17 cellular contexts compared by ENCODE assay signal in genomic region chr19:39926170-39926755, GRCh38. TPM values are rescaled to one million over a fixed set of nuclear protein-coding genes. Genes with fewer than 3 reads are reported as not detected.
DNase-seq lines count a peak whose midpoint lies in the region; ATAC-seq and TF ChIP-seq lines count a peak whose summit lies in the region.
"Had no signal": no experiment of that assay in that cellular context is flagged by ENCODE, and none has a peak within 500 bp of the region (broad histone marks: within the 10 kb centered on the region; RNA-seq: fewer than 3 reads in every experiment).

No MANE protein-coding gene starts in this region.

- H3K79me2 ChIP-seq in PC-3 (ENCODE audit: low read length) (no peaks in the 10 kb centered on the region), osteoblast (ENCODE audit: insufficient read depth, low read length) (no peaks in the 10 kb centered on the region)

- no peak overlapping the region for H3K4me3 ChIP-seq in PC-3 (ENCODE audit: low read length)
- H3K4me3 ChIP-seq in endodermal cell (ENCODE audit: low read length): no peak overlapping the region
- H3K4me3 ChIP-seq in osteoblast (ENCODE audit: insufficient read depth, low read length): no peak overlapping the region
- H3K4me3 ChIP-seq: GM23248, HAP-1 had no signal

- H3K9me3 ChIP-seq in PC-3 (ENCODE audit: low read length) (no peaks in the 10 kb centered on the region), endodermal cell (ENCODE audit: control insufficient read depth, low read length) (no peaks in the 10 kb centered on the region), osteoblast (ENCODE audit: low read depth, low read length) (no peaks in the 10 kb centered on the region)
- H3K9me3 ChIP-seq: Caco-2, HAP-1 had no signal

- no peak overlapping the region for H3K9ac ChIP-seq in PC-3 (ENCODE audit: low read length)
- no peak overlapping the region for H3K9ac ChIP-seq in endodermal cell (ENCODE audit: extremely low read depth, low read length, poor library complexity, severe bottlenecking)
- H3K9ac ChIP-seq: GM23248 had no signal

- no peak overlapping the region for H3K27ac Mint-ChIP-seq in endodermal cell
- H3K27ac Mint-ChIP-seq: CD4-positive, alpha-beta T cell had no signal

- BruUV-seq in PC-3 (replicated peaks; lab: Mats Ljungman, UMichigan): no TSS peak

- no peaks in the 10 kb centered on the region for H3K36me3 Mint-ChIP-seq in endodermal cell (ENCODE audit: low read depth)

- H3K27ac ChIP-seq in PC-3 (ENCODE audit: low read length) (no peak overlapping the region), endodermal cell (ENCODE audit: low read depth, low read length) (no peak overlapping the region), osteoblast (ENCODE audit: low read depth, low read length) (no peak overlapping the region)
- H3K27ac ChIP-seq: GM23248 had no signal

- H2AFZ ChIP-seq in PC-3 (ENCODE audit: low read length) (no peak overlapping the region), osteoblast (ENCODE audit: low read length) (no peak overlapping the region)
- H2AFZ ChIP-seq: GM23248 had no signal

- H4K20me1 ChIP-seq in PC-3 (ENCODE audit: low read length) (no peaks in the 10 kb centered on the region), osteoblast (ENCODE audit: insufficient read depth, low read length) (no peaks in the 10 kb centered on the region)

- H3K9me3 Mint-ChIP-seq in endodermal cell: no peaks in the 10 kb centered on the region
- H3K9me3 Mint-ChIP-seq: CD4-positive, alpha-beta T cell had no signal

- 88 to 100% methylated on average over 2 to 8 of the region's 8 CpGs for WGBS in endodermal cell (ENCODE audit: insufficient coverage in 1 of 2, insufficient read length in 1 of 2), 2 experiments

- H3K27me3 ChIP-seq in PC-3 (ENCODE audit: low read length): no peaks in the 10 kb centered on the region
- no peaks in the 10 kb centered on the region for H3K27me3 ChIP-seq in endodermal cell (ENCODE audit: control insufficient read depth, insufficient read depth, low read length, poor library complexity, severe bottlenecking)
- H3K27me3 ChIP-seq in osteoblast (ENCODE audit: insufficient read depth, low read length): no peaks in the 10 kb centered on the region

- H3K36me3 ChIP-seq in PC-3 (ENCODE audit: low read depth, low read length): no peaks in the 10 kb centered on the region
- H3K36me3 ChIP-seq in endodermal cell (ENCODE audit: control insufficient read depth, insufficient read depth, low read length): no peaks in the 10 kb centered on the region
- no peaks in the 10 kb centered on the region for H3K36me3 ChIP-seq in osteoblast (ENCODE audit: insufficient read depth, low read length)
- H3K36me3 ChIP-seq: HAP-1 had no signal

- H3K4me1 ChIP-seq in PC-3 (ENCODE audit: insufficient read depth, low read length) (no peaks in the 10 kb centered on the region), endodermal cell (ENCODE audit: control insufficient read depth, insufficient read depth, low read length) (no peaks in the 10 kb centered on the region), osteoblast (ENCODE audit: insufficient read depth, low read length) (no peaks in the 10 kb centered on the region)
- H3K4me1 ChIP-seq: Caco-2, HAP-1 had no signal

- POLR2A ChIA-PET in PC-3 (lab: Charles Lee; ENCODE audit: unreplicated experiment): interaction anchor here (0.6 kb wide), 1 partner anchor 379 kb away, joined by 3 read pairs; no protein-coding TSS in a partner anchor

- ATAC-seq in PC-3 (no peak), HG03571 (IDR thresholded peaks at IDR 0.05; ENCODE audit: unreplicated experiment) (no peak)

- intact Hi-C loops in PC-3 (cut with micrococcal nuclease): no loop called here

- peak; percentile 42 for DNase-seq in activated CD8-positive, alpha-beta memory T cell treated with anti-CD3 and anti-CD28 coated beads for 24 hours
- no peak for DNase-seq in activated CD8-positive, alpha-beta memory T cell treated with anti-CD3 and anti-CD28 coated beads, Interleukin-2, amount 50 U/mL, for 4 hours
- DNase-seq in PC-3 (peak; percentile 2), endodermal cell (peak; percentile 18), osteoblast (ENCODE audit: insufficient read length, low spot score, missing footprints) (peak; percentile 14), kidney tubule cell (ENCODE audit: low spot score) (no peak), NCI-H2107 treated with DMSO at 0.1 percent for 48 hours (lab: John Stamatoyannopoulos, UW; ENCODE audit: unreplicated experiment) (no peak)
- DNase-seq: Caco-2; CD4-positive, alpha-beta T cell; GF-D8; GM23248; NCI-H1105 treated with DMSO at 0.1 percent for 48 hours; NCI-H1694; NCI-H2081 treated with DMSO at 0.1 percent for 48 hours; RPMI8226 had no signal

- CTCF ChIA-PET in PC-3 (lab: Charles Lee): no interaction called here

- no peak for TF ChIP-seq CTCF in PC-3 (conservative IDR thresholded peaks at IDR 0.05; ENCODE audit: low read depth, low read length)
- no peak for TF ChIP-seq CTCF in endodermal cell (conservative IDR thresholded peaks at IDR 0.05)
- TF ChIP-seq CTCF in osteoblast (IDR thresholded peaks at IDR 0.05; ENCODE audit: extremely low read depth, low read depth, low read length): no peak

- no peaks in the 10 kb centered on the region for H3K4me1 Mint-ChIP-seq in endodermal cell

- no peak overlapping the region for H3K4me3 Mint-ChIP-seq in endodermal cell
- H3K4me3 Mint-ChIP-seq: CD4-positive, alpha-beta T cell had no signal

- no peaks in the 10 kb centered on the region for H3K9me2 ChIP-seq in PC-3 (replicated peaks; ENCODE audit: low read length)

- H3K4me2 ChIP-seq in PC-3 (ENCODE audit: low read length) (no peak overlapping the region), osteoblast (ENCODE audit: insufficient read depth, low read length) (no peak overlapping the region)

- no peaks in the 10 kb centered on the region for H3F3A ChIP-seq in PC-3 (ENCODE audit: low read length, unreplicated experiment)

- no peaks in the 10 kb centered on the region for H3K27me3 Mint-ChIP-seq in endodermal cell (ENCODE audit: insufficient read depth)
- H3K27me3 Mint-ChIP-seq: CD4-positive, alpha-beta T cell had no signal

RNA-seq across cellular contexts. Expression of gene FCGBP, which starts 8.2 kb away (rescaled TPM):
- total RNA-seq in PC-3 (2014; rRNA removed) (0.52 and 0.80 TPM in 2 replicates), endodermal cell (under 1 TPM; 0.29 to 0.62 TPM), osteoblast (under 0.01 TPM in 2 replicates)
- 0.14 TPM for polyA plus RNA-seq in endodermal cell (2013, experiment 1 of 2)
- 0.33 TPM for polyA plus RNA-seq in endodermal cell (2013, experiment 2 of 2)
- total RNA-seq: GM23248 had no signal
- polyA plus RNA-seq: GM23248 had no signal

RNA-seq across cellular contexts. Expression of gene PSMC4, which starts 44.7 kb away (rescaled TPM):
- total RNA-seq in PC-3 (2014; rRNA removed) (241 and 258 TPM in 2 replicates), endodermal cell (10 to 100 TPM; 88.9 to 96.9 TPM), osteoblast (89.9 and 99.5 TPM in 2 replicates)
- 90.4 TPM for polyA plus RNA-seq in endodermal cell (2013, experiment 1 of 2)
- polyA plus RNA-seq in endodermal cell (2013, experiment 2 of 2): 90.5 TPM

Comparison
In these comparisons a context has a peak if more than half of its experiments do, and no peak if none do; other contexts are left out.
1. DNase-seq: peak in activated CD8-positive, alpha-beta memory T cell treated with anti-CD3 and anti-CD28 coated beads for 24 hours (single experiment), PC-3 (single experiment), endodermal cell (single experiment) and osteoblast (single experiment); none in activated CD8-positive, alpha-beta memory T cell treated with anti-CD3 and anti-CD28 coated beads, Interleukin-2, amount 50 U/mL, for 4 hours (single experiment), kidney tubule cell (single experiment) and NCI-H2107 treated with DMSO at 0.1 percent for 48 hours (single experiment).